21 cellular contexts compared by ENCODE assay signal in genomic region chr1:114043548-114043947, GRCh38.
"Had no signal": no experiment of that assay in that cellular context is flagged by ENCODE, and none has a peak within 500 bp of the region (broad histone marks: within the 10 kb centered on the region; RNA-seq: fewer than 3 reads in every experiment).

No MANE protein-coding gene starts in this region.

- H3K4me1 ChIP-seq: lower lobe of right lung, parathyroid adenoma, psoas muscle, right atrium auricular region, right lobe of liver, thyroid gland, transverse colon, vagina had no signal

- H3K27me3 ChIP-seq: right atrium auricular region, right lobe of liver, stomach, testis, thyroid gland, transverse colon, upper lobe of left lung, vagina had no signal

- H3K79me2 ChIP-seq: parathyroid adenoma had no signal

- ATAC-seq: left lobe of liver; lower lobe of right lung; naive thymus-derived CD8-positive, alpha-beta T cell; psoas muscle; right lobe of liver; stimulated activated naive B cell treated with anti-CD40 and anti-IgM and Interleukin-4, amounts not matched to agents 10 μg/mL and 1 μg/mL and 100 μg/mL, for 72 hours; stimulated activated naive CD8-positive, alpha-beta T cell treated with anti-CD3 and anti-CD28 coated beads, Interleukin-15, Interleukin-2, amounts not matched to agents 100 U/mL and 50 U/mL, for 24 hours had no signal

- H3K4me3 ChIP-seq: lower lobe of right lung, psoas muscle, right atrium auricular region, right lobe of liver, smooth muscle cell, stomach, testis, thyroid gland, transverse colon, upper lobe of left lung, vagina had no signal

- H3K27ac ChIP-seq: lower lobe of right lung, parathyroid adenoma, psoas muscle, right atrium auricular region, right lobe of liver, stomach, testis, thyroid gland, transverse colon, upper lobe of left lung, vagina had no signal

- DNase-seq: islet precursor cell; lower lobe of right lung; mammary epithelial cell; mesenchymal stem cell; naive thymus-derived CD8-positive, alpha-beta T cell; psoas muscle; right lobe of liver; stimulated activated CD4-positive, alpha-beta T cell treated with anti-CD3 and anti-CD28 coated beads, Interleukin-2, amount 100 ng/mL, for 24 hours; stimulated activated CD4-positive, alpha-beta T cell treated with anti-CD3 and anti-CD28 coated beads, Interleukin-4, amount 100 ng/mL, for 1 hour; stimulated activated naive B cell treated with anti-CD40 and anti-IgM and Interleukin-4, amounts not matched to agents 10 μg/mL and 1 μg/mL and 100 μg/mL, for 72 hours; stimulated activated naive CD8-positive, alpha-beta T cell treated with anti-CD3 and anti-CD28 coated beads, Interleukin-15, Interleukin-2, amounts not matched to agents 100 U/mL and 50 U/mL, for 24 hours; stomach; testis; thyroid gland; transverse colon; upper lobe of left lung had no signal

- H3K9me3 ChIP-seq: lower lobe of right lung, psoas muscle, right atrium auricular region, right lobe of liver, stomach, testis, thyroid gland, transverse colon, upper lobe of left lung, vagina had no signal

- H2AFZ ChIP-seq: parathyroid adenoma had no signal

- H3K4me2 ChIP-seq: smooth muscle cell had no signal

- H3K36me3 ChIP-seq: lower lobe of right lung, right atrium auricular region, right lobe of liver, stomach, thyroid gland, transverse colon, upper lobe of left lung, vagina had no signal
